25 cellular contexts compared by ENCODE assay signal in genomic region chr5:1804001-1804690, GRCh38. TPM values are rescaled to one million over a fixed set of nuclear protein-coding genes. Genes with fewer than 3 reads are reported as not detected.
DNase-seq lines count a peak whose midpoint lies in the region; ATAC-seq and TF ChIP-seq lines count a peak whose summit lies in the region.
"Had no signal": no experiment of that assay in that cellular context is flagged by ENCODE, and none has a peak within 500 bp of the region (broad histone marks: within the 10 kb centered on the region; RNA-seq: fewer than 3 reads in every experiment).

No MANE protein-coding gene starts in this region.

- peak overlapping the region in 7 of 10 donors; percentile 14 to 51 (median 32) for H3K27ac ChIP-seq in heart right ventricle
- H3K27ac ChIP-seq: 22Rv1, epithelial cell of prostate, Peyer's patch, SJSA1 had no signal

- no peak for DNase-seq in activated CD4-positive, alpha-beta T cell treated with anti-CD3 and anti-CD28 coated beads, Interleukin-2, amount 10 ng/mL, durations not matched to agents 24 days and 14 days
- DNase-seq in activated CD4-positive, alpha-beta T cell treated with anti-CD3 and anti-CD28 coated beads for 4 hours: no peak
- DNase-seq in activated naive CD8-positive, alpha-beta T cell treated with anti-CD3 and anti-CD28 coated beads for 36 hours: no peak
- DNase-seq in heart right ventricle (no peak), posterior vena cava (ENCODE audit: low spot score) (peak; percentile 54), mucosa of descending colon (no peak)
- DNase-seq: activated CD4-positive, CD25-positive, alpha-beta regulatory T cell treated with anti-CD3 and anti-CD28 coated beads, Interleukin-2, amount 50 U/mL, for 72 hours; activated CD8-positive, alpha-beta T cell treated with anti-CD3 and anti-CD28 coated beads, Interleukin-2, amount 10 ng/mL, durations not matched to agents 7 days and 5 days; activated naive CD4-positive, alpha-beta T cell treated with anti-CD3 and anti-CD28 coated beads, Interleukin-2, amount 50 U/mL, for 16 hours; cerebellar nuclear complex; DMS79; foreskin fibroblast; H7; NCI-H1092; NCI-H187; NCI-H2171 treated with DMSO at 0.1 percent for 48 hours; NCI-H526 treated with DMSO at 0.1 percent for 48 hours; Peyer's patch; stimulated activated CD8-positive, alpha-beta memory T cell treated with anti-CD3 and anti-CD28 coated beads, Interleukin-4, amount 100 ng/mL, for 48 hours; T-helper 1 cell had no signal

- peaks cover 56% of the 10 kb centered on the region for H3K36me3 Mint-ChIP-seq in activated CD4-positive, alpha-beta T cell treated with anti-CD3 and anti-CD28 coated beads, Interleukin-2, amount 10 ng/mL, durations not matched to agents 24 days and 14 days (ENCODE audit: low read depth)
- peaks cover 44% of the 10 kb centered on the region for H3K36me3 Mint-ChIP-seq in activated naive CD8-positive, alpha-beta T cell treated with anti-CD3 and anti-CD28 coated beads for 36 hours

- peak overlapping the region; percentile 9 for H3K4me3 Mint-ChIP-seq in activated CD4-positive, alpha-beta T cell treated with anti-CD3 and anti-CD28 coated beads, Interleukin-2, amount 10 ng/mL, durations not matched to agents 24 days and 14 days
- peak overlapping the region; percentile 4 for H3K4me3 Mint-ChIP-seq in activated naive CD8-positive, alpha-beta T cell treated with anti-CD3 and anti-CD28 coated beads for 36 hours
- H3K4me3 Mint-ChIP-seq: activated CD8-positive, alpha-beta T cell treated with anti-CD3 and anti-CD28 coated beads, Interleukin-2, amount 10 ng/mL, durations not matched to agents 7 days and 5 days had no signal

- H3K27ac Mint-ChIP-seq in activated CD4-positive, alpha-beta T cell treated with anti-CD3 and anti-CD28 coated beads, Interleukin-2, amount 10 ng/mL, durations not matched to agents 24 days and 14 days: no peak overlapping the region
- H3K27ac Mint-ChIP-seq in activated naive CD8-positive, alpha-beta T cell treated with anti-CD3 and anti-CD28 coated beads for 36 hours: peak overlapping the region; percentile 12
- H3K27ac Mint-ChIP-seq: activated CD8-positive, alpha-beta T cell treated with anti-CD3 and anti-CD28 coated beads, Interleukin-2, amount 10 ng/mL, durations not matched to agents 7 days and 5 days had no signal

- H3K9me3 ChIP-seq in heart right ventricle (no peaks in the 10 kb centered on the region), mucosa of descending colon (no peaks in the 10 kb centered on the region)
- H3K9me3 ChIP-seq: Peyer's patch had no signal

- H3K27me3 ChIP-seq in heart right ventricle: no peaks in the 10 kb centered on the region
- H3K27me3 ChIP-seq: Peyer's patch, SJSA1 had no signal

- intact Hi-C loops in activated CD4-positive, alpha-beta T cell treated with anti-CD3 and anti-CD28 coated beads, Interleukin-2, amount 10 ng/mL, durations not matched to agents 24 days and 14 days (cut with micrococcal nuclease): loop anchor here (5.0 kb wide), 1 partner anchor 42 kb away; no protein-coding TSS in a partner anchor
- intact Hi-C loops in heart right ventricle (cut with DNase I) (loop anchor here in 5 of 10 donors (5.0 to 10.0 kb wide), 4 partner anchors 78 to 143 kb away; partner anchors contain the start of gene IRX4 (in 4 of the 5)), posterior vena cava (cut with DNase I) (no loop called here), mucosa of descending colon (cut with DNase I, micrococcal nuclease) (no loop called here)

- H3K27me3 Mint-ChIP-seq in activated CD4-positive, alpha-beta T cell treated with anti-CD3 and anti-CD28 coated beads, Interleukin-2, amount 10 ng/mL, durations not matched to agents 24 days and 14 days: no peaks in the 10 kb centered on the region
- no peaks in the 10 kb centered on the region for H3K27me3 Mint-ChIP-seq in activated naive CD8-positive, alpha-beta T cell treated with anti-CD3 and anti-CD28 coated beads for 36 hours

- peaks cover 0 to 69% (median 33%) of the 10 kb centered on the region in 9 donors for H3K36me3 ChIP-seq in heart right ventricle
- H3K36me3 ChIP-seq in mucosa of descending colon (ENCODE audit: low read depth): peaks cover 7% of the 10 kb centered on the region

- no peak for TF ChIP-seq CTCF in heart right ventricle (IDR thresholded peaks at IDR 0.05)
- TF ChIP-seq CTCF in mucosa of descending colon (IDR thresholded peaks at IDR 0.05): no peak

- peaks cover 0 to 49% (median 31%) of the 10 kb centered on the region in 9 donors for H3K4me1 ChIP-seq in heart right ventricle
- H3K4me1 ChIP-seq in mucosa of descending colon (ENCODE audit: low read depth): no peaks in the 10 kb centered on the region

- peaks cover 33% of the 10 kb centered on the region for H3K4me1 Mint-ChIP-seq in activated CD4-positive, alpha-beta T cell treated with anti-CD3 and anti-CD28 coated beads, Interleukin-2, amount 10 ng/mL, durations not matched to agents 24 days and 14 days
- H3K4me1 Mint-ChIP-seq in activated naive CD8-positive, alpha-beta T cell treated with anti-CD3 and anti-CD28 coated beads for 36 hours: peaks cover 38% of the 10 kb centered on the region

- no peak overlapping the region for H3K4me3 ChIP-seq in heart right ventricle
- no peak overlapping the region for H3K4me3 ChIP-seq in mucosa of descending colon
- H3K4me3 ChIP-seq: Peyer's patch, SJSA1 had no signal

- no peaks in the 10 kb centered on the region for H3K9me3 Mint-ChIP-seq in activated CD4-positive, alpha-beta T cell treated with anti-CD3 and anti-CD28 coated beads, Interleukin-2, amount 10 ng/mL, durations not matched to agents 24 days and 14 days
- no peaks in the 10 kb centered on the region for H3K9me3 Mint-ChIP-seq in activated naive CD8-positive, alpha-beta T cell treated with anti-CD3 and anti-CD28 coated beads for 36 hours

- WGBS in heart right ventricle, 2 donors: 48 to 65% methylated on average over 15 of the region's 15 CpGs

- ATAC-seq in heart right ventricle: peak in 2 of 8 donors; percentile 7 to 13
- no peak for ATAC-seq in GM19023 (IDR thresholded peaks at IDR 0.05; ENCODE audit: unreplicated experiment)
- ATAC-seq in GM18867 (IDR thresholded peaks at IDR 0.05; ENCODE audit: unreplicated experiment): no peak
- no peak for ATAC-seq in mucosa of descending colon
- ATAC-seq: activated CD8-positive, alpha-beta T cell treated with anti-CD3 and anti-CD28 coated beads, Interleukin-2, amount 10 ng/mL, durations not matched to agents 7 days and 5 days had no signal

RNA-seq across cellular contexts. Expression of gene NDUFS6, which starts 2.9 kb away (rescaled TPM):
- 37.8 and 40.3 TPM in 2 replicates for total RNA-seq in activated CD4-positive, alpha-beta T cell treated with anti-CD3 and anti-CD28 coated beads, Interleukin-2, amount 10 ng/mL, durations not matched to agents 24 days and 14 days
- 10 to 100 TPM; 40.5 to 42.4 TPM for total RNA-seq in activated naive CD8-positive, alpha-beta T cell treated with anti-CD3 and anti-CD28 coated beads for 36 hours
- total RNA-seq in heart right ventricle (100 to 1,000 TPM in 3 of 10 donors, 10 to 100 TPM in 7; 60.2 to 137 (median 84.3) TPM), posterior vena cava (10 to 100 TPM; 25.4 to 25.8 TPM), mucosa of descending colon (10 to 100 TPM; 38.7 to 43.5 (median 39.3) TPM)
- 100 to 1,000 TPM; 187 to 198 TPM for polyA plus RNA-seq in heart right ventricle

RNA-seq across cellular contexts. Expression of gene MRPL36, which starts 4.5 kb away (rescaled TPM):
- total RNA-seq in activated CD4-positive, alpha-beta T cell treated with anti-CD3 and anti-CD28 coated beads, Interleukin-2, amount 10 ng/mL, durations not matched to agents 24 days and 14 days: 107 and 108 TPM in 2 replicates
- 100 to 1,000 TPM; 104 to 108 TPM for total RNA-seq in activated naive CD8-positive, alpha-beta T cell treated with anti-CD3 and anti-CD28 coated beads for 36 hours
- total RNA-seq in heart right ventricle (10 to 100 TPM; 43.4 to 76.9 (median 49.8) TPM), posterior vena cava (10 to 100 TPM; 29.4 to 32.4 TPM), mucosa of descending colon (10 to 100 TPM; 26.3 to 41.4 (median 28.6) TPM)
- 100 to 1,000 TPM in 1 of 2 donors, 10 to 100 TPM in 1; 45.5 to 126 TPM for polyA plus RNA-seq in heart right ventricle
